Comparison of ENCODE assay signal across 16 cellular contexts in genomic region chr6:137666202-137666774, GRCh38.
DNase-seq lines count a peak whose midpoint lies in the region; ATAC-seq, FAIRE-seq and TF ChIP-seq lines count a peak whose summit lies in the region.
"Had no signal": no experiment of that assay in that cellular context is flagged by ENCODE, and none has a peak within 500 bp of the region (broad histone marks: within the 10 kb centered on the region; RNA-seq: fewer than 3 reads in every experiment).

No MANE protein-coding gene starts in this region.

- H3K36me3 ChIP-seq in fibroblast of lung (ENCODE audit: control insufficient read depth, insufficient read depth, low read length), result no peaks in the 10 kb centered on the region
- H3K36me3 ChIP-seq in right atrium auricular region, result no peaks in the 10 kb centered on the region
- H3K36me3 ChIP-seq: BLaER1, thoracic aorta had no signal

- H3K9me3 ChIP-seq in fibroblast of lung (ENCODE audit: control insufficient read depth, insufficient read depth, low read depth, low read length) (no peaks in the 10 kb centered on the region), right atrium auricular region (no peaks in the 10 kb centered on the region)
- H3K9me3 ChIP-seq: thoracic aorta had no signal

- H3K27ac ChIP-seq in fibroblast of lung (ENCODE audit: insufficient read depth, low read length) (no peak overlapping the region), right atrium auricular region (no peak overlapping the region)
- H3K27ac ChIP-seq: BLaER1, thoracic aorta had no signal

- TF ChIP-seq POLR2A in GM12891 (IDR thresholded peaks at IDR 0.05; ENCODE audit: low read depth, low read length), result no peak

- ATAC-seq in GM19351 (IDR thresholded peaks at IDR 0.05; ENCODE audit: unreplicated experiment) (peak; percentile 59), HG03521 (IDR thresholded peaks at IDR 0.05; ENCODE audit: unreplicated experiment) (peak; percentile 51)

- H2AFZ ChIP-seq in fibroblast of lung (ENCODE audit: low read length), result no peak overlapping the region

- H3K27me3 ChIP-seq in fibroblast of lung (ENCODE audit: control insufficient read depth, insufficient read depth, low read length) (no peaks in the 10 kb centered on the region), right atrium auricular region (no peaks in the 10 kb centered on the region)
- H3K27me3 ChIP-seq: BLaER1 had no signal

- H3K4me2 ChIP-seq in fibroblast of lung (ENCODE audit: extremely low read depth, insufficient read depth, low read length), result peak overlapping the region; percentile 3
- H3K4me2 ChIP-seq: BLaER1 had no signal

- no peak overlapping the region for H3K4me3 ChIP-seq in fibroblast of lung (replicated peaks in 1 of 4; ENCODE audit: control extremely low read depth in 1 of 4, insufficient read depth in 1 of 4, low read depth in 3 of 4, low read length in 4 of 4)
- no peak overlapping the region for H3K4me3 ChIP-seq in right atrium auricular region
- H3K4me3 ChIP-seq: BLaER1, thoracic aorta had no signal

- no peak overlapping the region for H3K9ac ChIP-seq in fibroblast of lung (ENCODE audit: insufficient read depth, low read length)
- H3K9ac ChIP-seq: BLaER1 had no signal

- TF ChIP-seq CTCF in fibroblast of lung (conservative IDR thresholded peaks at IDR 0.05 in 1 of 2, IDR thresholded peaks at IDR 0.05 in 1 of 2; ENCODE audit: low read depth in 1 of 2, low read length in 2 of 2), result no peak
- no peak for TF ChIP-seq CTCF in right atrium auricular region (IDR thresholded peaks at IDR 0.05)
- TF ChIP-seq CTCF in GM10266 (IDR thresholded peaks at IDR 0.05; ENCODE audit: control insufficient read depth, insufficient read depth, low read depth, missing control alignments), result no peak

- no peak for DNase-seq in GM12891 (ENCODE audit: insufficient read length, low spot score)
- no peak for DNase-seq in fibroblast of lung (ENCODE audit: low read depth in 2 of 2)
- DNase-seq in right atrium auricular region (ENCODE audit: low spot score), result no peak
- DNase-seq in NCI-H1092 (lab: John Stamatoyannopoulos, UW), result no peak
- no peak for DNase-seq in GM10266 (ENCODE audit: extremely low spot score)
- DNase-seq: activated naive CD4-positive, alpha-beta T cell treated with anti-CD3 and anti-CD28 coated beads, Interleukin-2, amount 50 U/mL, for 16 hours; NCI-H1436; NCI-H345; nucleus accumbens; stimulated activated CD4-positive, alpha-beta T cell treated with anti-CD3 and anti-CD28 coated beads, Interleukin-4, amount 100 ng/mL, for 1 hour; stimulated activated CD8-positive, alpha-beta memory T cell treated with anti-CD3 and anti-CD28 coated beads, Interleukin-4, amount 100 ng/mL, for 48 hours had no signal

- no peaks in the 10 kb centered on the region for H3K79me2 ChIP-seq in fibroblast of lung (ENCODE audit: control insufficient read depth, insufficient read depth, low read length)

- FAIRE-seq in GM12891 (lab: Jason Lieb, UNC), result peak; percentile 47
- FAIRE-seq: keratinocyte had no signal

- no peaks in the 10 kb centered on the region for H4K20me1 ChIP-seq in fibroblast of lung (ENCODE audit: control insufficient read depth, extremely low read depth, insufficient read depth, low read length)
- H4K20me1 ChIP-seq: BLaER1 had no signal

- H3K4me1 ChIP-seq in fibroblast of lung (ENCODE audit: control insufficient read depth, extremely low read depth, insufficient read depth, low read length), result no peaks in the 10 kb centered on the region
- H3K4me1 ChIP-seq in right atrium auricular region, result no peaks in the 10 kb centered on the region
- H3K4me1 ChIP-seq: BLaER1 had no signal

TF ChIP-seq in GM12891, 5 proteins besides CTCF, POLR2A, EP300 and RAD21:
- TF ChIP-seq PAX5 (IDR thresholded peaks at IDR 0.05; ENCODE audit: insufficient read depth, low read length, severe bottlenecking), result no peak
- no peak for TF ChIP-seq POLR2AphosphoS5 (IDR thresholded peaks at IDR 0.05; ENCODE audit: low read depth, low read length)
